Comparison of ENCODE assay signal across 10 cellular contexts in genomic region chr5:37900692-37901091, GRCh38.
DNase-seq lines count a peak whose midpoint lies in the region; ATAC-seq and TF ChIP-seq lines count a peak whose summit lies in the region.
"Had no signal": no experiment of that assay in that cellular context is flagged by ENCODE, and none has a peak within 500 bp of the region (broad histone marks: within the 10 kb centered on the region; RNA-seq: fewer than 3 reads in every experiment).

No MANE protein-coding gene starts in this region.

- H3K27me3 Mint-ChIP-seq in CD4-positive, alpha-beta T cell, result peaks cover 3% of the 10 kb centered on the region

- no peak for ATAC-seq in HG02759 (IDR thresholded peaks at IDR 0.05; ENCODE audit: unreplicated experiment)
- ATAC-seq in CD4-positive, alpha-beta T cell (ENCODE audit: poor library complexity), result no peak
- ATAC-seq: Panc1 had no signal

- POLR2A ChIA-PET in CD4-positive, alpha-beta T cell (lab: Charles Lee), result no interaction called here

- H3K9me3 ChIP-seq in CD4-positive, alpha-beta T cell (ENCODE audit: control insufficient read depth, low read length), result peaks cover 6% of the 10 kb centered on the region

- H3K27me3 ChIP-seq in CD4-positive, alpha-beta T cell (ENCODE audit: control insufficient read depth, insufficient read depth, low read length), result no peaks in the 10 kb centered on the region

- no peak overlapping the region for H3K27ac ChIP-seq in CD4-positive, alpha-beta T cell (ENCODE audit: low read depth, low read length)

- H3K4me3 Mint-ChIP-seq in CD4-positive, alpha-beta T cell, result no peak overlapping the region
- H3K4me3 Mint-ChIP-seq: stimulated activated naive CD8-positive, alpha-beta T cell treated with anti-CD3 and anti-CD28 coated beads, Interleukin-15, Interleukin-2, amounts not matched to agents 100 ng/mL and 50 ng/mL, for 24 hours had no signal

- no peaks in the 10 kb centered on the region for H3K36me3 Mint-ChIP-seq in CD4-positive, alpha-beta T cell (ENCODE audit: low read depth)

- H3K9me3 Mint-ChIP-seq in CD4-positive, alpha-beta T cell, result no peaks in the 10 kb centered on the region
- H3K9me3 Mint-ChIP-seq: stimulated activated naive CD8-positive, alpha-beta T cell treated with anti-CD3 and anti-CD28 coated beads, Interleukin-15, Interleukin-2, amounts not matched to agents 100 ng/mL and 50 ng/mL, for 24 hours had no signal

- H3K4me1 Mint-ChIP-seq in CD4-positive, alpha-beta T cell (ENCODE audit: low read depth), result no peaks in the 10 kb centered on the region

- peak; percentile 30 for DNase-seq in NCI-H510A treated with DMSO at 0.1 percent for 48 hours (lab: John Stamatoyannopoulos, UW)
- DNase-seq in fibroblast of peridontal ligament (ENCODE audit: extremely low read depth), result peak; percentile 88
- DNase-seq in renal cortical epithelial cell (ENCODE audit: low read depth), result peak; percentile 41
- no peak for DNase-seq in activated effector memory CD4-positive, alpha-beta T cell treated with Interleukin-2 at 50 U/mL for 16 hours
- DNase-seq in GM13977 (ENCODE audit: low spot score), result no peak
- no peak for DNase-seq in CD4-positive, alpha-beta T cell

- H3K27ac Mint-ChIP-seq in CD4-positive, alpha-beta T cell, result no peak overlapping the region
- H3K27ac Mint-ChIP-seq: stimulated activated naive CD8-positive, alpha-beta T cell treated with anti-CD3 and anti-CD28 coated beads, Interleukin-15, Interleukin-2, amounts not matched to agents 100 ng/mL and 50 ng/mL, for 24 hours had no signal

- in situ Hi-C loops in GM13977 (cut with MboI; ENCODE audit: low pct_unique_long_range_greater_than_20kb, low sequenced_read_pairs, unreplicated experiment), result no loop called here

- CTCF ChIA-PET in CD4-positive, alpha-beta T cell (lab: Charles Lee), result no interaction called here

- TF ChIP-seq CTCF in GM12872 (IDR thresholded peaks at IDR 0.05; ENCODE audit: insufficient read depth, low read depth, low read length), result 0 out of 3 replicates have a peak, but pooled peaks have one; percentile 8
- TF ChIP-seq CTCF in GM13977 (IDR thresholded peaks at IDR 0.05; ENCODE audit: extremely low read depth, insufficient read depth, missing control alignments), result no peak
- TF ChIP-seq CTCF in CD4-positive, alpha-beta T cell (IDR thresholded peaks at IDR 0.05), result no peak

- intact Hi-C loops in CD4-positive, alpha-beta T cell (cut with DNase I, micrococcal nuclease), result no loop called here

Comparison
In these comparisons a context has a peak if more than half of its experiments do, and no peak if none do; other contexts are left out.
1. DNase-seq: peak in NCI-H510A treated with DMSO at 0.1 percent for 48 hours (single experiment), fibroblast of peridontal ligament (single experiment) and renal cortical epithelial cell (single experiment); none in activated effector memory CD4-positive, alpha-beta T cell treated with Interleukin-2 at 50 U/mL for 16 hours (single experiment), GM13977 (single experiment) and CD4-positive, alpha-beta T cell (0 of 10).